In the genomic region with DNA sequence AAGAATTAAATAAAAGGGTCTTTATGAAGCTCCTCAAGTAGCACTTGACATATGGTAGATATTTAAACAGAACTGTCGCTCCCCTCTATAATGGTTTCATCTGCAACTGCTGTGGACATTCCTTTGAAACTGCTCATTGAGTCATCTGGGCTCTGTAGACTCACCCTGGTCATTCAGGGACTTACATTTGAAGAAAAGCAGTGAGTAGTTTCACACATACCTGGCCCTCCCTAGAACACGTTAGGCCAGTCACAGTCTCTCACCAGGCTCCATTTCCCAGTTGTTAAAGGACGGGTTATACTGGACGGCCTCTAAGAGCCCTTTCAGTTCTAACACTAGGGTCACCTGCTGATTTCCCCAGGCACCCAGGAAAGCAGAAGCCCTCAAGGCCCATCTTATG, we compare ENCODE assay signal across 27 cellular contexts.
DNase-seq lines count a peak whose midpoint lies in the region; ATAC-seq and TF ChIP-seq lines count a peak whose summit lies in the region.
"Had no signal": no experiment of that assay in that cellular context is flagged by ENCODE, and none has a peak within 500 bp of the region (broad histone marks: within the 10 kb centered on the region; RNA-seq: fewer than 3 reads in every experiment).

No MANE protein-coding gene starts in this region.

- no peak overlapping the region for H3K4me3 Mint-ChIP-seq in activated CD8-positive, alpha-beta memory T cell treated with anti-CD3 and anti-CD28 coated beads, Interleukin-2, amount 10 ng/mL, durations not matched to agents 7 days and 5 days
- peak overlapping the region; percentile 39 for H3K4me3 Mint-ChIP-seq in central memory CD8-positive, alpha-beta T cell
- H3K4me3 Mint-ChIP-seq in type B pancreatic cell, result peak overlapping the region; percentile 4
- H3K4me3 Mint-ChIP-seq: activated CD4-positive, alpha-beta T cell treated with anti-CD3 and anti-CD28 coated beads, Interleukin-2, amount 10 ng/mL, durations not matched to agents 7 days and 5 days had no signal

- peaks cover 51% of the 10 kb centered on the region for H3K36me3 Mint-ChIP-seq in activated CD8-positive, alpha-beta memory T cell treated with anti-CD3 and anti-CD28 coated beads, Interleukin-2, amount 10 ng/mL, durations not matched to agents 7 days and 5 days
- no peaks in the 10 kb centered on the region for H3K36me3 Mint-ChIP-seq in central memory CD8-positive, alpha-beta T cell (ENCODE audit: insufficient read depth)
- peaks cover 8% of the 10 kb centered on the region for H3K36me3 Mint-ChIP-seq in type B pancreatic cell

- H3K9me3 Mint-ChIP-seq in activated CD8-positive, alpha-beta memory T cell treated with anti-CD3 and anti-CD28 coated beads, Interleukin-2, amount 10 ng/mL, durations not matched to agents 7 days and 5 days (ENCODE audit: low read depth), result peaks cover 42% of the 10 kb centered on the region
- H3K9me3 Mint-ChIP-seq in central memory CD8-positive, alpha-beta T cell, result peaks cover 15% of the 10 kb centered on the region
- peaks cover 12% of the 10 kb centered on the region for H3K9me3 Mint-ChIP-seq in type B pancreatic cell

- H3K27me3 ChIP-seq in kidney epithelial cell (ENCODE audit: control insufficient read depth, insufficient read depth, low read length), result no peaks in the 10 kb centered on the region
- H3K27me3 ChIP-seq: ascending aorta, esophagus squamous epithelium, gastroesophageal sphincter, transverse colon had no signal

- peak overlapping the region; percentile 97 for H3K27ac Mint-ChIP-seq in activated CD8-positive, alpha-beta memory T cell treated with anti-CD3 and anti-CD28 coated beads, Interleukin-2, amount 10 ng/mL, durations not matched to agents 7 days and 5 days
- H3K27ac Mint-ChIP-seq in central memory CD8-positive, alpha-beta T cell (ENCODE audit: low read depth), result peak overlapping the region; percentile 79
- peak overlapping the region; percentile 76 for H3K27ac Mint-ChIP-seq in type B pancreatic cell

- no peak overlapping the region for H3K4me3 ChIP-seq in kidney epithelial cell (ENCODE audit: low read depth, low read length)
- H3K4me3 ChIP-seq: ascending aorta, esophagus squamous epithelium, gastroesophageal sphincter, lung, prostate gland, transverse colon had no signal

- CTCF ChIA-PET in activated CD8-positive, alpha-beta memory T cell treated with anti-CD3 and anti-CD28 coated beads, Interleukin-2, amount 10 ng/mL, durations not matched to agents 7 days and 5 days (lab: Charles Lee), result no interaction called here

- DNase-seq in activated CD8-positive, alpha-beta memory T cell treated with anti-CD3 and anti-CD28 coated beads, Interleukin-2, amount 10 ng/mL, durations not matched to agents 7 days and 5 days, result no peak
- no peak for DNase-seq in activated CD8-positive, alpha-beta memory T cell treated with anti-CD3 and anti-CD28 coated beads, Interleukin-2, amount 50 U/mL, for 4 hours
- no peak for DNase-seq in central memory CD8-positive, alpha-beta T cell (ENCODE audit: low spot score in 2 of 2)
- DNase-seq in kidney epithelial cell (ENCODE audit: low read depth) (peak; percentile 26), type B pancreatic cell (ENCODE audit: extremely low spot score, unreplicated experiment) (no peak), NCI-H345 (lab: John Stamatoyannopoulos, UW) (no peak)
- DNase-seq: 8988T; activated CD4-positive, alpha-beta T cell treated with anti-CD3 and anti-CD28 coated beads, Interleukin-2, amount 10 ng/mL, durations not matched to agents 7 days and 5 days; effector CD4-positive, alpha-beta T cell; esophagus squamous epithelium; GF-D8; Kasumi-1; kidney; NCI-H1048; NCI-H1694 treated with DMSO at 0.1 percent for 48 hours; NCI-H526; SK-N-SH; stimulated activated CD8-positive, alpha-beta memory T cell treated with anti-CD3 and anti-CD28 coated beads, Interleukin-4, amount 100 ng/mL, for 48 hours; transverse colon had no signal

- no peak for ATAC-seq in activated CD8-positive, alpha-beta memory T cell treated with anti-CD3 and anti-CD28 coated beads, Interleukin-2, amount 10 ng/mL, durations not matched to agents 7 days and 5 days
- no peak for ATAC-seq in central memory CD8-positive, alpha-beta T cell (replicated peaks; ENCODE audit: extremely low read depth, poor library complexity, severe bottlenecking)
- ATAC-seq in GM19351 (IDR thresholded peaks at IDR 0.05; ENCODE audit: unreplicated experiment), result no peak
- no peak for ATAC-seq in GM21390 (IDR thresholded peaks at IDR 0.05; ENCODE audit: unreplicated experiment)
- ATAC-seq: gastroesophageal sphincter, HepG2 had no signal

- peaks cover 39% of the 10 kb centered on the region for H3K4me1 Mint-ChIP-seq in activated CD8-positive, alpha-beta memory T cell treated with anti-CD3 and anti-CD28 coated beads, Interleukin-2, amount 10 ng/mL, durations not matched to agents 7 days and 5 days
- peaks cover 33% of the 10 kb centered on the region for H3K4me1 Mint-ChIP-seq in central memory CD8-positive, alpha-beta T cell
- no peaks in the 10 kb centered on the region for H3K4me1 Mint-ChIP-seq in type B pancreatic cell (ENCODE audit: unreplicated experiment)

- no peak for TF ChIP-seq CTCF in kidney epithelial cell (IDR thresholded peaks at IDR 0.05; ENCODE audit: insufficient read depth, low read length, poor library complexity, severe bottlenecking)
- no peak for TF ChIP-seq CTCF in type B pancreatic cell (conservative IDR thresholded peaks at IDR 0.05)

- H3K36me3 ChIP-seq in kidney epithelial cell (ENCODE audit: control insufficient read depth, insufficient read depth, low read length), result no peaks in the 10 kb centered on the region
- H3K36me3 ChIP-seq: ascending aorta, esophagus squamous epithelium, gastroesophageal sphincter, prostate gland, transverse colon had no signal

- no peaks in the 10 kb centered on the region for H3K27me3 Mint-ChIP-seq in activated CD8-positive, alpha-beta memory T cell treated with anti-CD3 and anti-CD28 coated beads, Interleukin-2, amount 10 ng/mL, durations not matched to agents 7 days and 5 days
- no peaks in the 10 kb centered on the region for H3K27me3 Mint-ChIP-seq in central memory CD8-positive, alpha-beta T cell
- H3K27me3 Mint-ChIP-seq in type B pancreatic cell, result no peaks in the 10 kb centered on the region
- H3K27me3 Mint-ChIP-seq: activated CD4-positive, alpha-beta T cell treated with anti-CD3 and anti-CD28 coated beads, Interleukin-2, amount 10 ng/mL, durations not matched to agents 7 days and 5 days; activated naive CD8-positive, alpha-beta T cell had no signal
